Comparison of ENCODE assay signal across 8 cellular contexts in the genomic region with DNA sequence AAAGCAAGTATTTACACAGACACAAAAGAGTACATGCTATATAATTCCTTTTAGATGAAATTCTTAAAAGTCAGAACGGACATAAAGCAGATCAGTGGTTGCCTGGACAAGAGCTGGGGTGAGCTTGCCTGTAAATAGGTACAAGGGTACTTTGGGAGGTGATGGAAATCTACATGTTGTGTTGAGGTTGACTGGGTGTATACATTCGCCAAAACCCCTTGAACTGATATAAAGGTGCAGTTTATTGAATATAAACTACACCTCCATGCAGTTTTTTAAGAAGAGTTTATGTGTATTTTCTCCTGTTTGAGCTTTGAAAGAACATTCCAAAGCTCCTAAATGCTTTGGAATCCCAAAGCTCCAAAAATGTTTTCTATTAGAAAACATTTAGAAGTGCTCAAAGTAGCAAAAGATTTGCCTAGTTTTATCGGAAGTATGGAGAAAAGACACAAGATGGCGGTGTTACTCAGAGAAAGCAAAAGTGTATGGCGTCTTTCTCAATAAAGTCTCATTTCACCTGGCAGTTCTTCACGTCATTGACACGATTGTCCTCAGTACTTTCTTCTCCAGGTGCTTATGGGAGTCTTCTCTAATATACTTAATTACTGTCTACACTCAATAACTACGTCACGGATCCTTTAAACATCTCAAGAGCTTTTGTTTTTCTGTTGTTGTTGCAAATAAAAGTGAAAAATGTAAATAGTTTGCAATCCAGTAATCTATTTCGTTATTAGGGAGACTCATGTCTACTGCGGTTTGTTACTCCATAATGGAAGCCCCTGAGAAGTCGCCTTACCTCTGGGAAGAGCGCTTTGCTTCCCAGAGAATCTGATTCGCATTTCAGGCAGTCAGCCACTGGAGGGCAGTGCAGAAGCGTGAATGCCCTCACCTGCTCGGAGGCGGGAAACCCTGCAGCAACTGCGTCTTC. TPM values are rescaled to one million over a fixed set of nuclear protein-coding genes. Genes with fewer than 3 reads are reported as not detected.
A peak's percentile ranks its signal among the peaks of the same experiment; 100 is the strongest.
DNase-seq lines count a peak whose midpoint lies in the region; ATAC-seq, FAIRE-seq and TF ChIP-seq lines count a peak whose summit lies in the region.

No MANE protein-coding gene starts in this region.

- DNase-seq in D721Med (ENCODE audit: insufficient read length, low spot score) (peak; percentile 42), KBM-7 (peak; percentile 73), PC-9 (peak; percentile 94), fibroblast of pulmonary artery (ENCODE audit: low read depth) (peak; percentile 88), neural progenitor cell (ENCODE audit: low spot score) (peak; percentile 87)
- DNase-seq in activated T-helper 1 cell treated with anti-CD3 and anti-CD28 coated beads, Interleukin-2, amount 50 U/mL, for 16 hours (ENCODE audit: low read depth in 1 of 2, low spot score in 1 of 2), result peak; percentile 42

- H3K79me2 ChIP-seq in PC-9 (ENCODE audit: low read depth), result no peaks in the 10 kb centered on the region
- no peaks in the 10 kb centered on the region for H3K79me2 ChIP-seq in neural progenitor cell (ENCODE audit: low read depth)

- no peaks in the 10 kb centered on the region for H3K36me3 ChIP-seq in PC-9 (ENCODE audit: low read depth)
- H3K36me3 ChIP-seq in neural progenitor cell, result no peaks in the 10 kb centered on the region
- no peaks in the 10 kb centered on the region for H3K36me3 ChIP-seq in subcutaneous abdominal adipose tissue (ENCODE audit: control insufficient read depth in 5 of 5, insufficient read depth in 5 of 5, low read length in 5 of 5)

- no peak for FAIRE-seq in D721Med (lab: Jason Lieb, UNC)

- H3K9me3 Mint-ChIP-seq in neural progenitor cell, result peaks cover 5% of the 10 kb centered on the region

- H3K9ac ChIP-seq in neural progenitor cell (no peak overlapping the region), subcutaneous abdominal adipose tissue (ENCODE audit: low read length in 5 of 5) (peak overlapping the region in 4 of 5 donors; percentile 44 to 70 (median 50))

- in situ Hi-C loops in KBM-7 (cut with MboI; ENCODE audit: low pct_unique_long_range_greater_than_20kb, low sequenced_read_pairs), result no loop called here

- BruUV-seq in PC-9 (replicated peaks; lab: Mats Ljungman, UMichigan), result no TSS peak

- CTCF ChIA-PET in PC-9 (lab: Charles Lee), result interaction anchor here (0.6 to 2.4 kb wide), 9 partner anchors 15 to 654 kb away, joined by 3 to 26 read pairs (median 5); partner anchors contain the start of gene SEC61G

- H3K27ac Mint-ChIP-seq in neural progenitor cell, result peak overlapping the region; percentile 62

- TF ChIP-seq CTCF in D721Med (IDR thresholded peaks at IDR 0.05; ENCODE audit: insufficient read depth, missing control alignments) (peak; percentile 92), PC-9 (conservative IDR thresholded peaks at IDR 0.05) (peak; percentile 100), fibroblast of pulmonary artery (IDR thresholded peaks at IDR 0.05; ENCODE audit: low read length, missing control alignments) (peak; percentile 90), neural progenitor cell (IDR thresholded peaks at IDR 0.05) (peak; percentile 78)

- H4K20me1 ChIP-seq in PC-9 (ENCODE audit: insufficient read depth) (no peaks in the 10 kb centered on the region), neural progenitor cell (ENCODE audit: low read depth) (no peaks in the 10 kb centered on the region)

- H3K36me3 Mint-ChIP-seq in neural progenitor cell, result no peaks in the 10 kb centered on the region

- H3K4me3 Mint-ChIP-seq in neural progenitor cell, result peak overlapping the region; percentile 65

- H3K9me3 ChIP-seq in PC-9 (ENCODE audit: insufficient read depth, low read depth) (peaks cover 17% of the 10 kb centered on the region), neural progenitor cell (ENCODE audit: low read depth) (no peaks in the 10 kb centered on the region), subcutaneous abdominal adipose tissue (ENCODE audit: control insufficient read depth in 5 of 5, low read length in 5 of 5) (no peaks in the 10 kb centered on the region)

- H2AFZ ChIP-seq in PC-9 (peak overlapping the region; percentile 91), neural progenitor cell (replicated peaks) (peak overlapping the region; percentile 4)

- H3K4me2 ChIP-seq in PC-9 (peak overlapping the region; percentile 87), neural progenitor cell (peak overlapping the region; percentile 53)

- H3F3A ChIP-seq in PC-9 (ENCODE audit: insufficient read depth, low read depth) (peaks cover 10% of the 10 kb centered on the region), neural progenitor cell (ENCODE audit: low read depth) (no peaks in the 10 kb centered on the region)

- H3K4me1 ChIP-seq in PC-9 (replicated peaks; ENCODE audit: insufficient read depth) (peaks cover 20% of the 10 kb centered on the region), neural progenitor cell (no peaks in the 10 kb centered on the region), subcutaneous abdominal adipose tissue (ENCODE audit: control insufficient read depth in 5 of 5, insufficient read depth in 5 of 5, low read length in 5 of 5) (peaks cover 0 to 6% (median 0%) of the 10 kb centered on the region in 5 donors)

- intact Hi-C loops in PC-9 (cut with micrococcal nuclease; ENCODE audit: unreplicated experiment), result loop anchor here (1.0 to 10.0 kb wide), 7 partner anchors 66 to 861 kb away; partner anchors contain the start of gene EGFR

- H3K4me1 Mint-ChIP-seq in neural progenitor cell, result peaks cover 11% of the 10 kb centered on the region

- H3K27me3 Mint-ChIP-seq in neural progenitor cell (ENCODE audit: insufficient read depth, low read depth), result no peaks in the 10 kb centered on the region

- POLR2A ChIA-PET in PC-9 (lab: Charles Lee; ENCODE audit: unreplicated experiment), result no interaction called here

- H3K27ac ChIP-seq in PC-9 (peak overlapping the region; percentile 67), neural progenitor cell (no peak overlapping the region), subcutaneous abdominal adipose tissue (ENCODE audit: low read depth, low read length) (peak overlapping the region; percentile 18)

- peak overlapping the region; percentile 58 for H3K4me3 ChIP-seq in PC-9
- H3K4me3 ChIP-seq in fibroblast of pulmonary artery (replicated peaks; ENCODE audit: low read depth, low read length), result peak overlapping the region; percentile 51
- H3K4me3 ChIP-seq in neural progenitor cell, result peak overlapping the region; percentile 26
- peak overlapping the region; percentile 54 to 67 (median 61) for H3K4me3 ChIP-seq in subcutaneous abdominal adipose tissue (ENCODE audit: low read depth in 1 of 5, low read length in 5 of 5)

- no peaks in the 10 kb centered on the region for H3K27me3 ChIP-seq in PC-9 (ENCODE audit: insufficient read depth, low read depth)
- H3K27me3 ChIP-seq in neural progenitor cell, result no peaks in the 10 kb centered on the region
- peaks cover 0 to 5% (median 0%) of the 10 kb centered on the region in 5 donors for H3K27me3 ChIP-seq in subcutaneous abdominal adipose tissue (ENCODE audit: control insufficient read depth in 5 of 5, insufficient read depth in 4 of 5, low read length in 5 of 5)

- no peaks in the 10 kb centered on the region for H3K9me2 ChIP-seq in PC-9 (ENCODE audit: insufficient read depth)

- peak; percentile 75 for ATAC-seq in GM21528 (IDR thresholded peaks at IDR 0.05; ENCODE audit: low FRiP score, unreplicated experiment)

RNA-seq across cellular contexts. Expression of gene SEC61G, which starts 14.7 kb away (rescaled TPM):
- total RNA-seq in PC-9 (2021) (203 and 261 TPM in 2 replicates), neural progenitor cell (ENCODE audit: low replicate concordance) (516 and 966 TPM in 2 replicates)

Comparison
In these comparisons a context has a peak if more than half of its experiments do, and no peak if none do; other contexts are left out.
1. DNase-seq: peak in every context shown above with its lines; median percentile 94 in PC-9; 88 in fibroblast of pulmonary artery; 87 in neural progenitor cell; 73 in KBM-7; 42 in D721Med; 42 in activated T-helper 1 cell treated with anti-CD3 and anti-CD28 coated beads, Interleukin-2, amount 50 U/mL, for 16 hours.